ENCODE assay signal across 1 cellular context in genomic region chr5:177365845-177366527, GRCh38.
TF ChIP-seq lines count a peak whose summit lies in the region.

No MANE protein-coding gene starts in this region.

TF ChIP-seq in GM23338, 12 proteins besides CTCF, POLR2A, EP300 and RAD21 (continued from another document):
- TF ChIP-seq, protein P1, sequence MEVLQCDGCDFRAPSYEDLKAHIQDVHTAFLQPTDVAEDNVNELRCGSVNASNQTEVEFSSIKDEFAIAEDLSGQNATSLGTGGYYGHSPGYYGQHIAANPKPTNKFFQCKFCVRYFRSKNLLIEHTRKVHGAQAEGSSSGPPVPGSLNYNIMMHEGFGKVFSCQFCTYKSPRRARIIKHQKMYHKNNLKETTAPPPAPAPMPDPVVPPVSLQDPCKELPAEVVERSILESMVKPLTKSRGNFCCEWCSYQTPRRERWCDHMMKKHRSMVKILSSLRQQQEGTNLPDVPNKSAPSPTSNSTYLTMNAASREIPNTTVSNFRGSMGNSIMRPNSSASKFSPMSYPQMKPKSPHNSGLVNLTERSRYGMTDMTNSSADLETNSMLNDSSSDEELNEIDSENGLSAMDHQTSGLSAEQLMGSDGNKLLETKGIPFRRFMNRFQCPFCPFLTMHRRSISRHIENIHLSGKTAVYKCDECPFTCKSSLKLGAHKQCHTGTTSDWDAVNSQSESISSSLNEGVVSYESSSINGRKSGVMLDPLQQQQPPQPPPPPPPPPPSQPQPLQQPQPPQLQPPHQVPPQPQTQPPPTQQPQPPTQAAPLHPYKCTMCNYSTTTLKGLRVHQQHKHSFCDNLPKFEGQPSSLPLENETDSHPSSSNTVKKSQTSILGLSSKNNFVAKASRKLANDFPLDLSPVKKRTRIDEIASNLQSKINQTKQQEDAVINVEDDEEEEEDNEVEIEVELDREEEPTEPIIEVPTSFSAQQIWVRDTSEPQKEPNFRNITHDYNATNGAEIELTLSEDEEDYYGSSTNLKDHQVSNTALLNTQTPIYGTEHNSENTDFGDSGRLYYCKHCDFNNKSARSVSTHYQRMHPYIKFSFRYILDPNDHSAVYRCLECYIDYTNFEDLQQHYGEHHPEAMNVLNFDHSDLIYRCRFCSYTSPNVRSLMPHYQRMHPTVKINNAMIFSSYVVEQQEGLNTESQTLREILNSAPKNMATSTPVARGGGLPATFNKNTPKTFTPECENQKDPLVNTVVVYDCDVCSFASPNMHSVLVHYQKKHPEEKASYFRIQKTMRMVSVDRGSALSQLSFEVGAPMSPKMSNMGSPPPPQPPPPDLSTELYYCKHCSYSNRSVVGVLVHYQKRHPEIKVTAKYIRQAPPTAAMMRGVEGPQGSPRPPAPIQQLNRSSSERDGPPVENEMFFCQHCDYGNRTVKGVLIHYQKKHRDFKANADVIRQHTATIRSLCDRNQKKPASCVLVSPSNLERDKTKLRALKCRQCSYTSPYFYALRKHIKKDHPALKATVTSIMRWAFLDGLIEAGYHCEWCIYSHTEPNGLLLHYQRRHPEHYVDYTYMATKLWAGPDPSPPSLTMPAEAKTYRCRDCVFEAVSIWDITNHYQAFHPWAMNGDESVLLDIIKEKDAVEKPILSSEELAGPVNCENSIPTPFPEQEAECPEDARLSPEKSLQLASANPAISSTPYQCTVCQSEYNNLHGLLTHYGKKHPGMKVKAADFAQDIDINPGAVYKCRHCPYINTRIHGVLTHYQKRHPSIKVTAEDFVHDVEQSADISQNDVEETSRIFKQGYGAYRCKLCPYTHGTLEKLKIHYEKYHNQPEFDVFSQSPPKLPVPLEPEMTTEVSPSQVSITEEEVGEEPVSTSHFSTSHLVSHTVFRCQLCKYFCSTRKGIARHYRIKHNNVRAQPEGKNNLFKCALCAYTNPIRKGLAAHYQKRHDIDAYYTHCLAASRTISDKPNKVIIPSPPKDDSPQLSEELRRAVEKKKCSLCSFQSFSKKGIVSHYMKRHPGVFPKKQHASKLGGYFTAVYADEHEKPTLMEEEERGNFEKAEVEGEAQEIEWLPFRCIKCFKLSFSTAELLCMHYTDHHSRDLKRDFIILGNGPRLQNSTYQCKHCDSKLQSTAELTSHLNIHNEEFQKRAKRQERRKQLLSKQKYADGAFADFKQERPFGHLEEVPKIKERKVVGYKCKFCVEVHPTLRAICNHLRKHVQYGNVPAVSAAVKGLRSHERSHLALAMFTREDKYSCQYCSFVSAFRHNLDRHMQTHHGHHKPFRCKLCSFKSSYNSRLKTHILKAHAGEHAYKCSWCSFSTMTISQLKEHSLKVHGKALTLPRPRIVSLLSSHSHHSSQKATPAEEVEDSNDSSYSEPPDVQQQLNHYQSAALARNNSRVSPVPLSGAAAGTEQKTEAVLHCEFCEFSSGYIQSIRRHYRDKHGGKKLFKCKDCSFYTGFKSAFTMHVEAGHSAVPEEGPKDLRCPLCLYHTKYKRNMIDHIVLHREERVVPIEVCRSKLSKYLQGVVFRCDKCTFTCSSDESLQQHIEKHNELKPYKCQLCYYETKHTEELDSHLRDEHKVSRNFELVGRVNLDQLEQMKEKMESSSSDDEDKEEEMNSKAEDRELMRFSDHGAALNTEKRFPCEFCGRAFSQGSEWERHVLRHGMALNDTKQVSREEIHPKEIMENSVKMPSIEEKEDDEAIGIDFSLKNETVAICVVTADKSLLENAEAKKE (CRISPR knock-in tag; IDR thresholded peaks at IDR 0.05), result no peak
- no peak for TF ChIP-seq POLR2AphosphoS5 (IDR thresholded peaks at IDR 0.05; ENCODE audit: low read depth)
- TF ChIP-seq EZH2phosphoT487 (IDR thresholded peaks at IDR 0.05; ENCODE audit: unreplicated experiment), result no peak
- no peak for TF ChIP-seq ZNF114 (CRISPR knock-in tag; IDR thresholded peaks at IDR 0.05)
- TF ChIP-seq REST (IDR thresholded peaks at IDR 0.05; ENCODE audit: unreplicated experiment), result no peak
- no peak for TF ChIP-seq EZH2 (IDR thresholded peaks at IDR 0.05; ENCODE audit: low read depth, unreplicated experiment)
